In the genomic region with DNA sequence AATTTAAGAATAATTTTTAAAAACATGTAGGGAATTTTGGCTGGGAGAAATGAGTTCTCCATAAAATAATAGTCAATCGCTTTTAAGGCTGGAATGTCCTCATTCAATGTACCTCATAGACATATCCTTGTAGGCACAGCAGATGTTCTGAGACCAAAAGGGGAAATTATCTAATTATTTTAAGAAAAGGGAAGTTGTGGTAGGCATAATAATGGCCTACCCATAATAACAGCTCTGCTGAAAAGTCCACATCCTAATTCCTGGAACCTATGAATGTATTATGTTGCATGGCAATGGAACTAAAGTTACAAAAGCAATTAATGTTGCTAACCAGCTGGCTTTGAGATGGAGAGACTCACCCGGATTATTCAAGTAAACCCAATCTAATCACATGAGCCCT, we compare ENCODE assay signal across 16 cellular contexts.
A peak's percentile ranks its signal among the peaks of the same experiment; 100 is the strongest.
DNase-seq lines count a peak whose midpoint lies in the region; ATAC-seq, FAIRE-seq and TF ChIP-seq lines count a peak whose summit lies in the region.
"Had no signal": no experiment of that assay in that cellular context is flagged by ENCODE, and none has a peak within 500 bp of the region (broad histone marks: within the 10 kb centered on the region; RNA-seq: fewer than 3 reads in every experiment).

No MANE protein-coding gene starts in this region.

- H3K36me3 ChIP-seq in left ventricle myocardium inferior (no peaks in the 10 kb centered on the region), small intestine (ENCODE audit: control insufficient read depth in 2 of 2, insufficient read depth in 2 of 2, low read length in 2 of 2) (no peaks in the 10 kb centered on the region)

- H3K27ac ChIP-seq in left ventricle myocardium inferior (replicated peaks) = no peak overlapping the region
- H3K27ac ChIP-seq in small intestine (ENCODE audit: low read depth in 1 of 2, low read length in 1 of 2) = no peak overlapping the region

- no peak overlapping the region for H3K27ac Mint-ChIP-seq in stimulated activated naive B cell treated with anti-CD40 and anti-IgM and Interleukin-4, amounts not matched to agents 10 μg/mL and 1 μg/mL and 100 μg/mL, for 72 hours
- H3K27ac Mint-ChIP-seq: activated naive CD8-positive, alpha-beta T cell; CD4-positive, alpha-beta T cell; T-helper 17 cell had no signal

- FAIRE-seq in small intestine (lab: Jason Lieb, UNC) = no peak

- TF ChIP-seq CTCF in left ventricle myocardium inferior (IDR thresholded peaks at IDR 0.05; ENCODE audit: borderline replicate concordance) = no peak

- ATAC-seq in GM21360 (IDR thresholded peaks at IDR 0.05; ENCODE audit: unreplicated experiment) = peak; percentile 44
- ATAC-seq in HG03432 (IDR thresholded peaks at IDR 0.05; ENCODE audit: unreplicated experiment) = peak; percentile 48
- ATAC-seq in stimulated activated naive B cell treated with anti-CD40 and anti-IgM and Interleukin-4, amounts not matched to agents 10 μg/mL and 1 μg/mL and 100 μg/mL, for 72 hours (replicated peaks) = peak; percentile 63 to 72
- ATAC-seq: T-helper 17 cell had no signal

- peaks cover 6% of the 10 kb centered on the region in 2 donors for H3K9me3 Mint-ChIP-seq in stimulated activated naive B cell treated with anti-CD40 and anti-IgM and Interleukin-4, amounts not matched to agents 10 μg/mL and 1 μg/mL and 100 μg/mL, for 72 hours

- H3K27me3 ChIP-seq in left ventricle myocardium inferior (ENCODE audit: low read depth) (no peaks in the 10 kb centered on the region), small intestine (ENCODE audit: control insufficient read depth in 2 of 2, insufficient read depth in 2 of 2, low read length in 2 of 2) (no peaks in the 10 kb centered on the region)

- 58 to 72% (median 68%) methylated on average over 2 of the region's 2 CpGs for WGBS in small intestine, 3 donors

- no peaks in the 10 kb centered on the region for H3K4me1 ChIP-seq in left ventricle myocardium inferior
- no peaks in the 10 kb centered on the region for H3K4me1 ChIP-seq in small intestine (ENCODE audit: control insufficient read depth in 2 of 2, insufficient read depth in 1 of 2, low read depth in 1 of 2, low read length in 1 of 2)

- H3K27me3 Mint-ChIP-seq in stimulated activated naive B cell treated with anti-CD40 and anti-IgM and Interleukin-4, amounts not matched to agents 10 μg/mL and 1 μg/mL and 100 μg/mL, for 72 hours = no peaks in the 10 kb centered on the region
- H3K27me3 Mint-ChIP-seq: activated naive CD8-positive, alpha-beta T cell; CD4-positive, alpha-beta T cell; T-helper 17 cell had no signal

- intact Hi-C loops in left ventricle myocardium inferior (cut with micrococcal nuclease) = no loop called here

- no peak overlapping the region for H3K4me3 Mint-ChIP-seq in stimulated activated naive B cell treated with anti-CD40 and anti-IgM and Interleukin-4, amounts not matched to agents 10 μg/mL and 1 μg/mL and 100 μg/mL, for 72 hours
- H3K4me3 Mint-ChIP-seq: activated naive CD8-positive, alpha-beta T cell; CD4-positive, alpha-beta T cell; T-helper 17 cell had no signal

- peaks cover 3 to 5% of the 10 kb centered on the region in 2 donors for H3K4me1 Mint-ChIP-seq in stimulated activated naive B cell treated with anti-CD40 and anti-IgM and Interleukin-4, amounts not matched to agents 10 μg/mL and 1 μg/mL and 100 μg/mL, for 72 hours
- H3K4me1 Mint-ChIP-seq: T-helper 17 cell had no signal

- DNase-seq in SIG-M5 (lab: John Stamatoyannopoulos, UW) (peak; percentile 41), kidney glomerular epithelial cell (lab: John Stamatoyannopoulos, UW) (no peak), left ventricle myocardium inferior (no peak), small intestine (no peak)
- no peak for DNase-seq in stimulated activated naive B cell treated with anti-CD40 and anti-IgM and Interleukin-4, amounts not matched to agents 10 μg/mL and 1 μg/mL and 100 μg/mL, for 72 hours
- DNase-seq: CD4-positive, alpha-beta T cell; effector CD4-positive, alpha-beta T cell; hypothalamus; NCI-H1694 treated with DMSO at 0.1 percent for 48 hours; NCI-H524; RPMI8226; substantia nigra; T-helper 17 cell had no signal

- H3K36me3 Mint-ChIP-seq in stimulated activated naive B cell treated with anti-CD40 and anti-IgM and Interleukin-4, amounts not matched to agents 10 μg/mL and 1 μg/mL and 100 μg/mL, for 72 hours = no peaks in the 10 kb centered on the region
- H3K36me3 Mint-ChIP-seq: activated naive CD8-positive, alpha-beta T cell had no signal

- H3K9me3 ChIP-seq in left ventricle myocardium inferior (replicated peaks) (peaks cover 4% of the 10 kb centered on the region), small intestine (ENCODE audit: control insufficient read depth, low read depth) (no peaks in the 10 kb centered on the region)

- no peak overlapping the region for H3K4me3 ChIP-seq in left ventricle myocardium inferior
- H3K4me3 ChIP-seq in small intestine (ENCODE audit: low read depth in 1 of 2, low read length in 2 of 2) = no peak overlapping the region
